ENCODE assay signal across 1 cellular context in the genomic region with DNA sequence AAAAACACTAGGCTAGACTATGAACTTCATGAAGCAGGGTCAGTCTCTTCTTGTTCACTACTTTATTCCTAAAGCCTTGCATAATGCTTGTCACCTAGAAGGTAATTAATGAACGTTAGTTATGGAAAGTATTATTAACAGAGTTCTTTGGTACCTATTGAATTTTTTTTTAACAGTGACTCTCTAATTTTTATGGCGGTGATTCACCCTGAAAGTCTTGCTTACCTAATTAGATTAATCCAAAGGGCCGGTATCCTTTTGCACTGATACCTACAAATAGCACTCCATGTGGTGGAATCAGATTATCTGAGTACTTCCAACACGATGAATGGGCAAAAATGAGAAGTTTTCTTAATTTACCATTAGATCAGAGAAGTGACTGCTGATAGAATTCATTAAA.
TF ChIP-seq lines count a peak whose summit lies in the region.

No MANE protein-coding gene starts in this region.

TF ChIP-seq in SK-N-SH treated with all-trans-retinoic acid at 6 μM for 48 hours, 23 proteins besides CTCF, POLR2A, EP300 and RAD21 (continued from another document):
- TF ChIP-seq, protein P1, sequence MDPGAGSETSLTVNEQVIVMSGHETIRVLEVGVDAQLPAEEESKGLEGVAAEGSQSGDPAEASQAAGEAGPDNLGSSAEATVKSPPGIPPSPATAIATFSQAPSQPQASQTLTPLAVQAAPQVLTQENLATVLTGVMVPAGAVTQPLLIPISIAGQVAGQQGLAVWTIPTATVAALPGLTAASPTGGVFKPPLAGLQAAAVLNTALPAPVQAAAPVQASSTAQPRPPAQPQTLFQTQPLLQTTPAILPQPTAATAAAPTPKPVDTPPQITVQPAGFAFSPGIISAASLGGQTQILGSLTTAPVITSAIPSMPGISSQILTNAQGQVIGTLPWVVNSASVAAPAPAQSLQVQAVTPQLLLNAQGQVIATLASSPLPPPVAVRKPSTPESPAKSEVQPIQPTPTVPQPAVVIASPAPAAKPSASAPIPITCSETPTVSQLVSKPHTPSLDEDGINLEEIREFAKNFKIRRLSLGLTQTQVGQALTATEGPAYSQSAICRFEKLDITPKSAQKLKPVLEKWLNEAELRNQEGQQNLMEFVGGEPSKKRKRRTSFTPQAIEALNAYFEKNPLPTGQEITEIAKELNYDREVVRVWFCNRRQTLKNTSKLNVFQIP (CRISPR knock-in tag; IDR thresholded peaks at IDR 0.05; ENCODE audit: borderline replicate concordance, low read depth), result no peak
- TF ChIP-seq ZNF565 (CRISPR knock-in tag; conservative IDR thresholded peaks at IDR 0.05; ENCODE audit: low read depth), result no peak
- TF ChIP-seq TSHZ2 (CRISPR knock-in tag; IDR thresholded peaks at IDR 0.05), result no peak
- TF ChIP-seq SNAI2 (CRISPR knock-in tag; IDR thresholded peaks at IDR 0.05), result no peak
- no peak for TF ChIP-seq TCF4 (CRISPR knock-in tag; IDR thresholded peaks at IDR 0.05; ENCODE audit: borderline replicate concordance)
- TF ChIP-seq ESRRG (CRISPR knock-in tag; IDR thresholded peaks at IDR 0.05), result no peak
